Comparison of ENCODE assay signal across 29 cellular contexts in genomic region chr22:25386538-25386884, GRCh38.
A peak's percentile ranks its signal among the peaks of the same experiment; 100 is the strongest.
DNase-seq lines count a peak whose midpoint lies in the region; ATAC-seq and TF ChIP-seq lines count a peak whose summit lies in the region.
"Had no signal": no experiment of that assay in that cellular context is flagged by ENCODE, and none has a peak within 500 bp of the region (broad histone marks: within the 10 kb centered on the region; RNA-seq: fewer than 3 reads in every experiment).

No MANE protein-coding gene starts in this region.

- intact Hi-C loops in activated CD8-positive, alpha-beta T cell treated with anti-CD3 and anti-CD28 coated beads for 36 hours (cut with micrococcal nuclease) = no loop called here
- intact Hi-C loops in activated T-helper 2 cell treated with anti-CD3 and anti-CD28 coated beads, Interferon-gamma antibody, Interleukin-2, Interleukin-4, amounts not matched to agents 10 μg/mL and 5 μg/mL and 100 μg/mL, durations not matched to agents 14 hours and 24 hours and 36 hours (cut with micrococcal nuclease) = no loop called here

- H3K4me2 ChIP-seq in H9 (ENCODE audit: insufficient read depth, insufficient read length, low read length) = no peak overlapping the region
- H3K4me2 ChIP-seq: A549, KMS-11 had no signal

- ATAC-seq in activated CD8-positive, alpha-beta T cell treated with anti-CD3 and anti-CD28 coated beads, Interleukin-2, amount 10 ng/mL, durations not matched to agents 7 days and 5 days = no peak
- no peak for ATAC-seq in activated CD8-positive, alpha-beta T cell treated with anti-CD3 and anti-CD28 coated beads for 36 hours
- no peak for ATAC-seq in stimulated activated effector memory CD8-positive, alpha-beta T cell treated with anti-CD3 and anti-CD28 coated beads, Interleukin-12 subunit alpha, Interleukin-12 subunit beta, amount 100 ng/mL, for 72 hours
- ATAC-seq in activated CD4-positive, CD25-positive, alpha-beta regulatory T cell treated with anti-CD3 and anti-CD28 coated beads, Interleukin-2, amount 50 U/mL, for 24 hours = no peak
- ATAC-seq: A549, body of pancreas, gastroesophageal sphincter, left lung had no signal

- DNase-seq in activated CD8-positive, alpha-beta T cell treated with anti-CD3 and anti-CD28 coated beads, Interleukin-2, amount 10 ng/mL, durations not matched to agents 7 days and 5 days = no peak
- DNase-seq in activated CD8-positive, alpha-beta T cell treated with anti-CD3 and anti-CD28 coated beads for 36 hours = no peak
- DNase-seq in H9 (no peak), GM03348 (ENCODE audit: low spot score) (no peak), HuH-7 (ENCODE audit: low spot score) (no peak)
- DNase-seq in activated T-helper 2 cell treated with anti-CD3 and anti-CD28 coated beads, Interferon-gamma antibody, Interleukin-2, Interleukin-4, amounts not matched to agents 10 μg/mL and 5 μg/mL and 100 μg/mL, durations not matched to agents 14 hours and 24 hours and 36 hours (ENCODE audit: low spot score) = no peak
- no peak for DNase-seq in stimulated activated effector memory CD8-positive, alpha-beta T cell treated with anti-CD3 and anti-CD28 coated beads, Interleukin-12 subunit alpha, Interleukin-12 subunit beta, amount 100 ng/mL, for 72 hours (ENCODE audit: low spot score in 2 of 2)
- DNase-seq: activated CD4-positive, alpha-beta memory T cell treated with anti-CD3 and anti-CD28 coated beads for 36 hours; activated effector memory CD4-positive, alpha-beta T cell treated with Interleukin-2 at 50 U/mL for 16 hours; body of pancreas; Caco-2; cerebellar nuclear complex; dorsolateral prefrontal cortex; GF-D8; HCEC 1CT; mesenchymal stem cell; NCI-H146; NCI-H2107; NCI-H82 had no signal

- H3K23me2 ChIP-seq in H9 (ENCODE audit: insufficient read length, low read depth, low read length, poor library complexity, severe bottlenecking) = no peaks in the 10 kb centered on the region

- no peaks in the 10 kb centered on the region for H3K27me3 Mint-ChIP-seq in activated CD8-positive, alpha-beta T cell treated with anti-CD3 and anti-CD28 coated beads, Interleukin-2, amount 10 ng/mL, durations not matched to agents 7 days and 5 days (ENCODE audit: low read depth)
- H3K27me3 Mint-ChIP-seq in activated CD8-positive, alpha-beta T cell treated with anti-CD3 and anti-CD28 coated beads for 36 hours = no peaks in the 10 kb centered on the region
- H3K27me3 Mint-ChIP-seq in H9 (ENCODE audit: low read depth) = no peaks in the 10 kb centered on the region
- H3K27me3 Mint-ChIP-seq in activated T-helper 2 cell treated with anti-CD3 and anti-CD28 coated beads, Interferon-gamma antibody, Interleukin-2, Interleukin-4, amounts not matched to agents 10 μg/mL and 5 μg/mL and 100 μg/mL, durations not matched to agents 14 hours and 24 hours and 36 hours (ENCODE audit: low read depth) = no peaks in the 10 kb centered on the region
- H3K27me3 Mint-ChIP-seq: activated CD4-positive, alpha-beta memory T cell treated with anti-CD3 and anti-CD28 coated beads for 36 hours; stimulated activated naive CD8-positive, alpha-beta T cell treated with anti-CD3 and anti-CD28 coated beads, Interleukin-15, Interleukin-2, amounts not matched to agents 100 ng/mL and 50 ng/mL, for 24 hours had no signal

- H3K27ac ChIP-seq in H9 (ENCODE audit: insufficient read length, low read depth, low read length) = no peak overlapping the region
- H3K27ac ChIP-seq: A549, body of pancreas, dorsolateral prefrontal cortex, gastroesophageal sphincter, KMS-11, prostate gland, thoracic aorta, VCaP had no signal

- no peak overlapping the region for H3K18ac ChIP-seq in H9 (ENCODE audit: insufficient read length, low read depth, low read length)

- no peak overlapping the region for H3K9ac ChIP-seq in H9 (ENCODE audit: extremely low read depth, insufficient read length, low read length)
- H3K9ac ChIP-seq: KMS-11 had no signal

- no peak overlapping the region for H2BK120ac ChIP-seq in H9 (ENCODE audit: low read depth, low read length, poor library complexity, severe bottlenecking)

- no peak for TF ChIP-seq CTCF in activated CD8-positive, alpha-beta T cell treated with anti-CD3 and anti-CD28 coated beads for 36 hours (IDR thresholded peaks at IDR 0.05)
- TF ChIP-seq CTCF in H9 (conservative IDR thresholded peaks at IDR 0.05) = no peak

- H3K14ac ChIP-seq in H9 (ENCODE audit: insufficient read depth, low read length) = no peak overlapping the region; the same call in none of the 2 replicates

- H4K5ac ChIP-seq in H9 (ENCODE audit: insufficient read length, low read depth, low read length) = no peak overlapping the region

- no peak overlapping the region for H3T11ph ChIP-seq in H9 (ENCODE audit: low read length)

- H2AK5ac ChIP-seq in H9 (ENCODE audit: insufficient read length, low read length) = no peak overlapping the region

- H3K36me3 Mint-ChIP-seq in activated CD8-positive, alpha-beta T cell treated with anti-CD3 and anti-CD28 coated beads, Interleukin-2, amount 10 ng/mL, durations not matched to agents 7 days and 5 days (ENCODE audit: low read depth) = no peaks in the 10 kb centered on the region
- H3K36me3 Mint-ChIP-seq in activated CD8-positive, alpha-beta T cell treated with anti-CD3 and anti-CD28 coated beads for 36 hours (ENCODE audit: low read depth) = no peaks in the 10 kb centered on the region
- H3K36me3 Mint-ChIP-seq in H9 (ENCODE audit: insufficient read depth in 1 of 3, low read depth in 3 of 3) = peaks cover 0 to 2% (median under 1%) of the 10 kb centered on the region in 3 experiments; a peak in 1 of 7 replicates
- H3K36me3 Mint-ChIP-seq in activated T-helper 2 cell treated with anti-CD3 and anti-CD28 coated beads, Interferon-gamma antibody, Interleukin-2, Interleukin-4, amounts not matched to agents 10 μg/mL and 5 μg/mL and 100 μg/mL, durations not matched to agents 14 hours and 24 hours and 36 hours (ENCODE audit: low read depth) = peaks cover under 1% of the 10 kb centered on the region
- no peaks in the 10 kb centered on the region for H3K36me3 Mint-ChIP-seq in stimulated activated effector memory CD8-positive, alpha-beta T cell treated with anti-CD3 and anti-CD28 coated beads, Interleukin-12 subunit alpha, Interleukin-12 subunit beta, amount 100 ng/mL, for 72 hours
- H3K36me3 Mint-ChIP-seq: activated CD4-positive, alpha-beta memory T cell treated with anti-CD3 and anti-CD28 coated beads for 36 hours had no signal

- H2BK20ac ChIP-seq in H9 (ENCODE audit: low read depth, low read length, poor library complexity, severe bottlenecking) = no peak overlapping the region

- H3K4me3 Mint-ChIP-seq in activated CD8-positive, alpha-beta T cell treated with anti-CD3 and anti-CD28 coated beads, Interleukin-2, amount 10 ng/mL, durations not matched to agents 7 days and 5 days = no peak overlapping the region
- no peak overlapping the region for H3K4me3 Mint-ChIP-seq in activated CD8-positive, alpha-beta T cell treated with anti-CD3 and anti-CD28 coated beads for 36 hours
- peak overlapping the region in 1 of 2 experiments; percentile 6; a peak in 2 of 5 replicates for H3K4me3 Mint-ChIP-seq in H9
- peak overlapping the region; percentile 2 for H3K4me3 Mint-ChIP-seq in activated T-helper 2 cell treated with anti-CD3 and anti-CD28 coated beads, Interferon-gamma antibody, Interleukin-2, Interleukin-4, amounts not matched to agents 10 μg/mL and 5 μg/mL and 100 μg/mL, durations not matched to agents 14 hours and 24 hours and 36 hours (ENCODE audit: low read depth)
- no peak overlapping the region for H3K4me3 Mint-ChIP-seq in stimulated activated effector memory CD8-positive, alpha-beta T cell treated with anti-CD3 and anti-CD28 coated beads, Interleukin-12 subunit alpha, Interleukin-12 subunit beta, amount 100 ng/mL, for 72 hours
- H3K4me3 Mint-ChIP-seq: activated CD4-positive, alpha-beta memory T cell treated with anti-CD3 and anti-CD28 coated beads for 36 hours; stimulated activated naive CD8-positive, alpha-beta T cell treated with anti-CD3 and anti-CD28 coated beads, Interleukin-15, Interleukin-2, amounts not matched to agents 100 ng/mL and 50 ng/mL, for 24 hours; T-helper 1 cell treated with Interleukin-12 subunit alpha and Interleukin-12 subunit beta and Interleukin-4 antibody, amounts not matched to agents 30 μg/mL and 1 μg/mL, for 36 hours had no signal

- H2BK15ac ChIP-seq in H9 (ENCODE audit: low read depth, low read length) = no peak overlapping the region

- H3K27me3 ChIP-seq in H9 (ENCODE audit: insufficient read depth, low read length) = no peaks in the 10 kb centered on the region
- H3K27me3 ChIP-seq: body of pancreas, dorsolateral prefrontal cortex, gastroesophageal sphincter, left lung had no signal

- no peak overlapping the region for H3K4ac ChIP-seq in H9 (ENCODE audit: low read depth, low read length)

- H3K79me2 ChIP-seq in H9 (ENCODE audit: insufficient read depth, low read length) = no peaks in the 10 kb centered on the region; the same call in 1 of the 2 replicates

- H4K20me1 ChIP-seq in H9 (ENCODE audit: control insufficient read depth, insufficient read depth, insufficient read length) = no peaks in the 10 kb centered on the region

- no peak overlapping the region for H4K8ac ChIP-seq in H9 (replicated peaks; ENCODE audit: insufficient read length, low read depth, low read length)

- no peak overlapping the region for H4K91ac ChIP-seq in H9 (ENCODE audit: insufficient read length, low read depth, low read length)

- no peak overlapping the region for H2BK5ac ChIP-seq in H9 (ENCODE audit: insufficient read length, low read length)

- no peak overlapping the region for H3K56ac ChIP-seq in H9 (ENCODE audit: insufficient read length, low read depth, low read length)

- POLR2A ChIA-PET in activated CD8-positive, alpha-beta T cell treated with anti-CD3 and anti-CD28 coated beads, Interleukin-2, amount 10 ng/mL, durations not matched to agents 7 days and 5 days (lab: Charles Lee) = interaction anchor here (1.7 kb wide), 1 partner anchor 17 kb away, joined by 6 read pairs; no protein-coding TSS in a partner anchor
- POLR2A ChIA-PET in activated CD8-positive, alpha-beta T cell treated with anti-CD3 and anti-CD28 coated beads for 36 hours (lab: Charles Lee) = no interaction called here

- no peaks in the 10 kb centered on the region for H3K9me3 ChIP-seq in H9 (ENCODE audit: control insufficient read depth, low read depth, low read length)
- H3K9me3 ChIP-seq: A549, body of pancreas, Caco-2, gastroesophageal sphincter, left lung, prostate gland, thoracic aorta had no signal

- H3K4me1 Mint-ChIP-seq in activated CD8-positive, alpha-beta T cell treated with anti-CD3 and anti-CD28 coated beads, Interleukin-2, amount 10 ng/mL, durations not matched to agents 7 days and 5 days (ENCODE audit: low read depth) = peaks cover 67% of the 10 kb centered on the region
- peaks cover 63% of the 10 kb centered on the region for H3K4me1 Mint-ChIP-seq in activated CD8-positive, alpha-beta T cell treated with anti-CD3 and anti-CD28 coated beads for 36 hours (ENCODE audit: low read depth)
- H3K4me1 Mint-ChIP-seq in H9 = peaks cover 50 to 66% of the 10 kb centered on the region in 2 experiments
- peaks cover 50% of the 10 kb centered on the region for H3K4me1 Mint-ChIP-seq in activated T-helper 2 cell treated with anti-CD3 and anti-CD28 coated beads, Interferon-gamma antibody, Interleukin-2, Interleukin-4, amounts not matched to agents 10 μg/mL and 5 μg/mL and 100 μg/mL, durations not matched to agents 14 hours and 24 hours and 36 hours (ENCODE audit: low read depth)
- peaks cover 66% of the 10 kb centered on the region for H3K4me1 Mint-ChIP-seq in stimulated activated effector memory CD8-positive, alpha-beta T cell treated with anti-CD3 and anti-CD28 coated beads, Interleukin-12 subunit alpha, Interleukin-12 subunit beta, amount 100 ng/mL, for 72 hours

- no peaks in the 10 kb centered on the region for H3K9me3 Mint-ChIP-seq in activated CD8-positive, alpha-beta T cell treated with anti-CD3 and anti-CD28 coated beads, Interleukin-2, amount 10 ng/mL, durations not matched to agents 7 days and 5 days (ENCODE audit: insufficient read depth)
- H3K9me3 Mint-ChIP-seq in activated CD8-positive, alpha-beta T cell treated with anti-CD3 and anti-CD28 coated beads for 36 hours = no peaks in the 10 kb centered on the region
- no peaks in the 10 kb centered on the region for H3K9me3 Mint-ChIP-seq in H9
- H3K9me3 Mint-ChIP-seq in activated T-helper 2 cell treated with anti-CD3 and anti-CD28 coated beads, Interferon-gamma antibody, Interleukin-2, Interleukin-4, amounts not matched to agents 10 μg/mL and 5 μg/mL and 100 μg/mL, durations not matched to agents 14 hours and 24 hours and 36 hours = no peaks in the 10 kb centered on the region
- no peaks in the 10 kb centered on the region for H3K9me3 Mint-ChIP-seq in stimulated activated effector memory CD8-positive, alpha-beta T cell treated with anti-CD3 and anti-CD28 coated beads, Interleukin-12 subunit alpha, Interleukin-12 subunit beta, amount 100 ng/mL, for 72 hours
- H3K9me3 Mint-ChIP-seq: activated CD4-positive, alpha-beta memory T cell treated with anti-CD3 and anti-CD28 coated beads for 36 hours; stimulated activated naive CD8-positive, alpha-beta T cell treated with anti-CD3 and anti-CD28 coated beads, Interleukin-15, Interleukin-2, amounts not matched to agents 100 ng/mL and 50 ng/mL, for 24 hours; T-helper 1 cell treated with Interleukin-12 subunit alpha and Interleukin-12 subunit beta and Interleukin-4 antibody, amounts not matched to agents 30 μg/mL and 1 μg/mL, for 36 hours had no signal

- H2AFZ ChIP-seq in H9 (ENCODE audit: low read length) = no peak overlapping the region

- H3K79me1 ChIP-seq in H9 (ENCODE audit: insufficient read depth, low read depth, low read length, poor library complexity, severe bottlenecking) = no peaks in the 10 kb centered on the region

- CTCF ChIA-PET in activated CD8-positive, alpha-beta T cell treated with anti-CD3 and anti-CD28 coated beads, Interleukin-2, amount 10 ng/mL, durations not matched to agents 7 days and 5 days (lab: Charles Lee) = interaction anchor here (0.6 to 2.0 kb wide), 2 partner anchors 10 to 12 kb away, joined by 3 to 6 read pairs; no protein-coding TSS in a partner anchor
- CTCF ChIA-PET in activated CD8-positive, alpha-beta T cell treated with anti-CD3 and anti-CD28 coated beads for 36 hours (lab: Charles Lee) = no interaction called here

- no peak overlapping the region for H3K23ac ChIP-seq in H9 (ENCODE audit: insufficient read length, low read depth, low read length)

- no CpG with 5 or more reads among the region's 9 CpGs for WGBS in H9 (ENCODE audit: extremely low coverage, insufficient read length, low lambda C conversion rate)

- peaks cover 3% of the 10 kb centered on the region; the same call in 1 of the 2 replicates for H3K4me1 ChIP-seq in H9 (ENCODE audit: insufficient read depth, low read length)
- H3K4me1 ChIP-seq: A549, Caco-2, prostate gland had no signal

- peak overlapping the region; percentile 64 for H3K27ac Mint-ChIP-seq in activated CD8-positive, alpha-beta T cell treated with anti-CD3 and anti-CD28 coated beads, Interleukin-2, amount 10 ng/mL, durations not matched to agents 7 days and 5 days
- no peak overlapping the region for H3K27ac Mint-ChIP-seq in activated CD8-positive, alpha-beta T cell treated with anti-CD3 and anti-CD28 coated beads for 36 hours
- H3K27ac Mint-ChIP-seq in H9 = peak overlapping the region; percentile 79 to 95 (median 90)
- H3K27ac Mint-ChIP-seq in activated T-helper 2 cell treated with anti-CD3 and anti-CD28 coated beads, Interferon-gamma antibody, Interleukin-2, Interleukin-4, amounts not matched to agents 10 μg/mL and 5 μg/mL and 100 μg/mL, durations not matched to agents 14 hours and 24 hours and 36 hours = peak overlapping the region; percentile 46
- H3K27ac Mint-ChIP-seq in stimulated activated effector memory CD8-positive, alpha-beta T cell treated with anti-CD3 and anti-CD28 coated beads, Interleukin-12 subunit alpha, Interleukin-12 subunit beta, amount 100 ng/mL, for 72 hours = peak overlapping the region; percentile 54
- H3K27ac Mint-ChIP-seq: activated CD4-positive, alpha-beta memory T cell treated with anti-CD3 and anti-CD28 coated beads for 36 hours; stimulated activated naive CD8-positive, alpha-beta T cell treated with anti-CD3 and anti-CD28 coated beads, Interleukin-15, Interleukin-2, amounts not matched to agents 100 ng/mL and 50 ng/mL, for 24 hours; T-helper 1 cell treated with Interleukin-12 subunit alpha and Interleukin-12 subunit beta and Interleukin-4 antibody, amounts not matched to agents 30 μg/mL and 1 μg/mL, for 36 hours had no signal

- H2BK12ac ChIP-seq in H9 (ENCODE audit: insufficient read length, low read depth, low read length) = no peak overlapping the region
